Comparison of ENCODE assay signal across 14 cellular contexts in genomic region chr11:119737678-119738439, GRCh38. TPM values are rescaled to one million over a fixed set of nuclear protein-coding genes. Genes with fewer than 3 reads are reported as not detected.
A peak's percentile ranks its signal among the peaks of the same experiment; 100 is the strongest.
DNase-seq lines count a peak whose midpoint lies in the region; ATAC-seq and TF ChIP-seq lines count a peak whose summit lies in the region.
"Had no signal": no experiment of that assay in that cellular context is flagged by ENCODE, and none has a peak within 500 bp of the region (broad histone marks: within the 10 kb centered on the region; RNA-seq: fewer than 3 reads in every experiment).

No MANE protein-coding gene starts in this region.

- H3K4me2 ChIP-seq in IMR-90 (ENCODE audit: low read depth, low read length) = no peak overlapping the region
- H3K4me2 ChIP-seq: A549 had no signal

- no peak overlapping the region for H2BK5ac ChIP-seq in IMR-90 (ENCODE audit: low read depth, low read length, poor library complexity, severe bottlenecking)

- no peak overlapping the region for H2AFZ ChIP-seq in IMR-90 (replicated peaks; ENCODE audit: low read length, poor library complexity)

- no peaks in the 10 kb centered on the region for H4K20me1 ChIP-seq in IMR-90 (ENCODE audit: insufficient read depth, low read length)

- DNase-seq in IMR-90 = no peak
- DNase-seq in NCI-H146 treated with DMSO at 0.1 percent for 48 hours (lab: John Stamatoyannopoulos, UW; ENCODE audit: unreplicated experiment) = peak; percentile 61
- peak in 2 of 3 donors; percentile 17 to 42 for DNase-seq in mucosa of descending colon
- no peak for DNase-seq in transverse colon
- no peak for DNase-seq in SIG-M5 treated with dmso at 0.1 percent for 504 hours (lab: John Stamatoyannopoulos, UW; ENCODE audit: unreplicated experiment)
- no peak for DNase-seq in stimulated activated naive B cell treated with anti-CD40 and anti-IgM and Interleukin-4, amounts not matched to agents 10 μg/mL and 1 μg/mL and 100 μg/mL, for 72 hours
- DNase-seq: Caco-2; CD8-positive, alpha-beta memory T cell; HCEC 1CT; HFFc6 had no signal

- H3K27ac ChIP-seq in IMR-90 (ENCODE audit: insufficient read depth, low read length) (no peak overlapping the region), transverse colon (peak overlapping the region; percentile 77 to 82 (median 80))
- H3K27ac ChIP-seq: A549 had no signal

- TF ChIP-seq CTCF in IMR-90 (conservative IDR thresholded peaks at IDR 0.05; ENCODE audit: low read depth, low read length) (no peak), mucosa of descending colon (IDR thresholded peaks at IDR 0.05) (no peak), transverse colon (IDR thresholded peaks at IDR 0.05) (no peak)

- H3K9ac ChIP-seq in IMR-90 (ENCODE audit: low read depth, low read length) = no peak overlapping the region

- no peaks in the 10 kb centered on the region for H3K79me1 ChIP-seq in IMR-90 (ENCODE audit: low read depth in 1 of 2, low read length in 2 of 2)

- TF ChIP-seq EP300 in transverse colon (IDR thresholded peaks at IDR 0.05; ENCODE audit: low read depth) = no peak

- no TSS peak for BruUV-seq in IMR-90 (replicated peaks; lab: Mats Ljungman, UMichigan)

- H3K36me3 Mint-ChIP-seq in stimulated activated naive B cell treated with anti-CD40 and anti-IgM and Interleukin-4, amounts not matched to agents 10 μg/mL and 1 μg/mL and 100 μg/mL, for 72 hours = peaks cover 0 to 2% of the 10 kb centered on the region in 2 donors
- H3K36me3 Mint-ChIP-seq: IgD-negative memory B cell had no signal

- no peak overlapping the region for H4K91ac ChIP-seq in IMR-90 (ENCODE audit: insufficient read depth, low read depth, low read length)

- H3K18ac ChIP-seq in IMR-90 (ENCODE audit: low read depth, low read length) = no peak overlapping the region

- POLR2A ChIA-PET in IMR-90 (lab: Charles Lee; ENCODE audit: unreplicated experiment) = no interaction called here

- H3K36me3 ChIP-seq in IMR-90 (ENCODE audit: control insufficient read depth, insufficient read depth, low read length) (no peaks in the 10 kb centered on the region), mucosa of descending colon (ENCODE audit: low read depth) (no peaks in the 10 kb centered on the region), transverse colon (no peaks in the 10 kb centered on the region)

- TF ChIP-seq RAD21 in IMR-90 (IDR thresholded peaks at IDR 0.05; ENCODE audit: low read length) = no peak

- no peak overlapping the region for H3K27ac Mint-ChIP-seq in stimulated activated naive B cell treated with anti-CD40 and anti-IgM and Interleukin-4, amounts not matched to agents 10 μg/mL and 1 μg/mL and 100 μg/mL, for 72 hours
- H3K27ac Mint-ChIP-seq: CD14-positive monocyte; CD8-positive, alpha-beta memory T cell; HFFc6; IgD-negative memory B cell had no signal

- H3K4me1 Mint-ChIP-seq in stimulated activated naive B cell treated with anti-CD40 and anti-IgM and Interleukin-4, amounts not matched to agents 10 μg/mL and 1 μg/mL and 100 μg/mL, for 72 hours = peaks cover 14 to 16% of the 10 kb centered on the region in 2 donors

- TF ChIP-seq POLR2A in IMR-90 (IDR thresholded peaks at IDR 0.05; ENCODE audit: low read depth, low read length) = no peak
- no peak for TF ChIP-seq POLR2A in transverse colon (IDR thresholded peaks at IDR 0.05)

- no peak overlapping the region for H3K23ac ChIP-seq in IMR-90 (ENCODE audit: low read depth, low read length)

- H2AK5ac ChIP-seq in IMR-90 (ENCODE audit: low read depth, low read length) = no peak overlapping the region

- dilution Hi-C loops in IMR-90 (cut with HindIII; ENCODE audit: low sequenced_read_pairs, unreplicated experiment) = no loop called here

- H3K4me3 Mint-ChIP-seq in stimulated activated naive B cell treated with anti-CD40 and anti-IgM and Interleukin-4, amounts not matched to agents 10 μg/mL and 1 μg/mL and 100 μg/mL, for 72 hours = no peak overlapping the region
- H3K4me3 Mint-ChIP-seq: CD14-positive monocyte; CD8-positive, alpha-beta memory T cell; HFFc6; IgD-negative memory B cell had no signal

- H3K9me3 Mint-ChIP-seq in stimulated activated naive B cell treated with anti-CD40 and anti-IgM and Interleukin-4, amounts not matched to agents 10 μg/mL and 1 μg/mL and 100 μg/mL, for 72 hours = no peaks in the 10 kb centered on the region
- H3K9me3 Mint-ChIP-seq: CD8-positive, alpha-beta memory T cell; HFFc6; IgD-negative memory B cell had no signal

- intact Hi-C loops in IMR-90 (cut with micrococcal nuclease) = no loop called here
- intact Hi-C loops in mucosa of descending colon (cut with DNase I, micrococcal nuclease) = loop anchor here in 1 of 2 donors (10.0 kb wide), 1 partner anchor 73 kb away; no protein-coding TSS in a partner anchor
- intact Hi-C loops in transverse colon (cut with DNase I; ENCODE audit: low total_unique reads) = no loop called here

- no peak overlapping the region for H3K4ac ChIP-seq in IMR-90 (ENCODE audit: low read depth, low read length)

- in situ Hi-C loops in IMR-90 (cut with MboI; ENCODE audit: low sequenced_read_pairs) = loop anchor here (10.0 kb wide), 1 partner anchor 333 kb away; no protein-coding TSS in a partner anchor
- in situ Hi-C loops in transverse colon (cut with MboI; ENCODE audit: low pct_ligation_motif_present in 1 of 4, low pct_unique_long_range_greater_than_20kb in 1 of 4, low sequenced_read_pairs in 3 of 4) = loop anchor here in 2 of 4 donors (10.0 kb wide), 1 partner anchor 63 kb away; no protein-coding TSS in a partner anchor

- H2AK9ac ChIP-seq in IMR-90 (replicated peaks; ENCODE audit: low read depth, low read length, poor library complexity) = peak overlapping the region; percentile 13

- H3K4me1 ChIP-seq in IMR-90 (ENCODE audit: control insufficient read depth, insufficient read depth, low read length) = no peaks in the 10 kb centered on the region; the same call in 1 of the 2 replicates
- H3K4me1 ChIP-seq in mucosa of descending colon (ENCODE audit: low read depth) = peaks cover 52% of the 10 kb centered on the region
- peaks cover 6 to 55% (median 46%) of the 10 kb centered on the region in 4 donors for H3K4me1 ChIP-seq in transverse colon
- H3K4me1 ChIP-seq: A549 had no signal

- H3K9me1 ChIP-seq in IMR-90 (ENCODE audit: insufficient read depth, low read length) = 0 out of 2 replicates have a peak, but pooled peaks cover 2% of the 10 kb centered on the region

- H3K9me3 ChIP-seq in IMR-90 (ENCODE audit: control insufficient read depth, insufficient read depth, low read length) (no peaks in the 10 kb centered on the region), mucosa of descending colon (no peaks in the 10 kb centered on the region), transverse colon (no peaks in the 10 kb centered on the region)
- H3K9me3 ChIP-seq: A549, Caco-2 had no signal

- H4K8ac ChIP-seq in IMR-90 (ENCODE audit: low read depth in 2 of 2, low read length in 2 of 2) = no peak overlapping the region

- 66% methylated on average over 4 of the region's 11 CpGs; no CpG with 5 or more reads in 1 of the 2 experiments for WGBS in IMR-90 (ENCODE audit: extremely low coverage in 2 of 2, insufficient read length in 1 of 2), 2 experiments
- WGBS in transverse colon (ENCODE audit: low coverage in 1 of 2), 2 donors = 70% methylated on average over 11 of the region's 11 CpGs; no CpG with 5 or more reads in 1 of the 2 donors

- H3K4me3 ChIP-seq in IMR-90 (ENCODE audit: insufficient read depth, low read depth, low read length) (no peak overlapping the region), mucosa of descending colon (no peak overlapping the region), transverse colon (no peak overlapping the region)
- H3K4me3 ChIP-seq: A549, GM12878 had no signal

- H3K27me3 ChIP-seq in IMR-90 (ENCODE audit: control insufficient read depth, insufficient read depth, low read length) (peaks cover 72% of the 10 kb centered on the region), transverse colon (peaks cover 20% of the 10 kb centered on the region)

- ATAC-seq in IMR-90 (ENCODE audit: low read depth) = no peak
- no peak for ATAC-seq in mucosa of descending colon
- no peak for ATAC-seq in stimulated activated naive B cell treated with anti-CD40 and anti-IgM and Interleukin-4, amounts not matched to agents 10 μg/mL and 1 μg/mL and 100 μg/mL, for 72 hours (replicated peaks)
- ATAC-seq: A549, GM12878 had no signal

- no peak overlapping the region for H2BK20ac ChIP-seq in IMR-90 (ENCODE audit: low read depth, low read length)

- H2BK120ac ChIP-seq in IMR-90 (ENCODE audit: low read depth, low read length) = no peak overlapping the region

- no peak overlapping the region for H3K14ac ChIP-seq in IMR-90 (replicated peaks; ENCODE audit: low read depth, low read length)

- H3K27me3 Mint-ChIP-seq in stimulated activated naive B cell treated with anti-CD40 and anti-IgM and Interleukin-4, amounts not matched to agents 10 μg/mL and 1 μg/mL and 100 μg/mL, for 72 hours = peaks cover 59 to 78% of the 10 kb centered on the region in 2 donors

- CTCF ChIA-PET in IMR-90 (lab: Yijun Ruan, JAX) = interaction anchor here (1.4 kb wide), 1 partner anchor 9 kb away, joined by 6 read pairs; the partner anchor contains the start of gene NECTIN1

- H3K56ac ChIP-seq in IMR-90 (ENCODE audit: extremely low read depth, insufficient read depth, low read length) = no peak overlapping the region

- H2BK15ac ChIP-seq in IMR-90 (ENCODE audit: low read depth, low read length) = no peak overlapping the region

- no peak overlapping the region for H4K5ac ChIP-seq in IMR-90 (ENCODE audit: low read depth, low read length)

TF ChIP-seq in IMR-90, 13 proteins besides CTCF, POLR2A, EP300 and RAD21:
- TF ChIP-seq SMC3 (IDR thresholded peaks at IDR 0.05; ENCODE audit: low read depth, low read length) (no peak), ELK1 (IDR thresholded peaks at IDR 0.05; ENCODE audit: borderline replicate concordance, low read depth, low read length) (no peak)

RNA-seq across cellular contexts. Expression of gene NECTIN1, which starts 8.9 kb away (rescaled TPM):
- total RNA-seq in IMR-90 (2012; rRNA removed) (1.7 and 2.3 TPM in 2 replicates), mucosa of descending colon (10 to 100 TPM; 19.6 to 48.9 (median 45.1) TPM), transverse colon (10 to 100 TPM; 11.0 to 71.2 (median 12.6) TPM)
- polyA plus RNA-seq in IMR-90 (2012; rRNA removed) = 3.0 and 4.2 TPM in 2 replicates
- polyA plus RNA-seq in IMR-90 (2012; cell fraction: cytosol; rRNA removed) = 2.8 and 3.4 TPM in 2 replicates
- polyA plus RNA-seq in IMR-90 (2012; cell fraction: nucleus; rRNA removed; ENCODE audit: low replicate concordance) = 2.2 and 3.3 TPM in 2 replicates

Comparison
In these comparisons a context has a peak if more than half of its experiments do, and no peak if none do; other contexts are left out.
1. DNase-seq: peak in NCI-H146 treated with DMSO at 0.1 percent for 48 hours (single experiment) and mucosa of descending colon (2 of 3); none in IMR-90 (single experiment), transverse colon (single experiment), SIG-M5 treated with dmso at 0.1 percent for 504 hours (single experiment) and stimulated activated naive B cell treated with anti-CD40 and anti-IgM and Interleukin-4, amounts not matched to agents 10 μg/mL and 1 μg/mL and 100 μg/mL, for 72 hours (single experiment).